ENCODE assay signal across 7 cellular contexts in the genomic region with DNA sequence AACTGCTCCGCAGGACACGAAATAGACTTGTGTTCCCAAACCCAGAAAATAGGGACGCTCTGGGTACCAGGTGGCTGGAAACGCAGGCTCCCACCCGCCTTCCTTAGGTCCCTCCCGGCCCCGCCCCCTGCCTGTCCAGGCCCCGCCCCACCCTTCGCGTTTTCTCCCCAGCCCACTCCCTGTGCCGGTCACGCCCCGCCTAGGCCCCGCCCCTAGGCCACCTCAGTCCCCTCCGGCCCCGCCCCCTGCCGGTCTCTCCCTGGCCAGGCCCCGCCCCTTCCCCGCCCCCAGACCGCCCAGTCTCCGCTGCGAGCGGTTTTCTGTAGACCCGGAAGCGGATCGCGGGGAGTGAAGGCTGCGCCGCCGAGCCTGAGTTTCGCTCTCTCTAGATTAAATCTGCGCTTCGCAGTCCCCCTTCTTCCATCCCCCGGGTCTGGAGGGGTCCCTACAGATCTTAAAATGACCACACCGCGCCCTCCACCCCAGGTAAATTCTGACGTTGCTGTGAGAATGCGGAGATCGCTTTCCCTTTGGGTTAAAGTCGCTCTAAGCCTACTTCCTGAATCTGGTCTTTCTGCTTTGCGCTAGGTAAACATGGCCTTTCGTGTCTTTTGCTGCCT. TPM values are rescaled to one million over a fixed set of nuclear protein-coding genes. Genes with fewer than 3 reads are reported as not detected.
A peak's percentile ranks its signal among the peaks of the same experiment; 100 is the strongest.
DNase-seq lines count a peak whose midpoint lies in the region; ATAC-seq, FAIRE-seq and TF ChIP-seq lines count a peak whose summit lies in the region.

No MANE protein-coding gene starts in this region.

- ATAC-seq in GM18505 (IDR thresholded peaks at IDR 0.05; ENCODE audit: unreplicated experiment) (no peak), HG02938 (IDR thresholded peaks at IDR 0.05; ENCODE audit: unreplicated experiment) (no peak)
- peak; percentile 75 to 78 for ATAC-seq in activated CD4-positive, CD25-positive, alpha-beta regulatory T cell treated with anti-CD3 and anti-CD28 coated beads, Interleukin-2, amount 50 U/mL, for 24 hours

- no peak for FAIRE-seq in small intestine (lab: Jason Lieb, UNC)

- H3K36me3 ChIP-seq in small intestine (ENCODE audit: control insufficient read depth in 2 of 2, insufficient read depth in 2 of 2, low read length in 2 of 2) = peaks cover 4% of the 10 kb centered on the region in 2 donors

- H3K9me3 ChIP-seq in small intestine (ENCODE audit: control insufficient read depth, low read depth) = no peaks in the 10 kb centered on the region

- WGBS in small intestine, 3 donors = 2 to 3% (median 3%) methylated on average over 32 to 41 of the region's 42 CpGs

- peak; percentile 78 for TF ChIP-seq POLR2A in GM18505 (IDR thresholded peaks at IDR 0.05; ENCODE audit: borderline replicate concordance, extremely low read depth, insufficient read depth, insufficient read length)

- peaks cover 0 to 3% of the 10 kb centered on the region in 2 donors for H3K4me1 ChIP-seq in small intestine (ENCODE audit: control insufficient read depth in 2 of 2, insufficient read depth in 1 of 2, low read depth in 1 of 2, low read length in 1 of 2)

- H3K27ac ChIP-seq in small intestine (ENCODE audit: low read depth in 1 of 2, low read length in 1 of 2) = peak overlapping the region; percentile 84 to 96

- DNase-seq in NCI-H1417 (lab: John Stamatoyannopoulos, UW) = peak; percentile 88 to 98 (median 94)
- DNase-seq in cerebellar cortex (ENCODE audit: low spot score) = peak; percentile 89
- peak; percentile 91 for DNase-seq in iris pigment epithelial cell (ENCODE audit: low read depth)
- peak; percentile 93 for DNase-seq in small intestine

- H3K4me3 ChIP-seq in small intestine (ENCODE audit: low read depth in 1 of 2, low read length in 2 of 2) = peak overlapping the region; percentile 43 to 84

- H3K27me3 ChIP-seq in small intestine (ENCODE audit: control insufficient read depth in 2 of 2, insufficient read depth in 2 of 2, low read length in 2 of 2) = no peaks in the 10 kb centered on the region

RNA-seq across cellular contexts. Expression of gene ZNF665, which starts 3.7 kb away (rescaled TPM):
- polyA plus RNA-seq in small intestine = 1 to 10 TPM in 2 of 3 donors, not detected in 1; 1.1 to 2.7 TPM

RNA-seq across cellular contexts. Expression of gene ZNF347, which starts 38.0 kb away (rescaled TPM):
- 1 to 10 TPM in 2 of 3 donors, under 1 TPM in 1; 0.81 to 2.6 (median 1.1) TPM for polyA plus RNA-seq in small intestine

RNA-seq across cellular contexts. Expression of gene ZNF677, which starts 57.8 kb away (rescaled TPM):
- 1 to 10 TPM in 2 of 3 donors, under 1 TPM in 1; 0.27 to 5.0 (median 2.2) TPM for polyA plus RNA-seq in small intestine

Comparison
In these comparisons a context has a peak if more than half of its experiments do, and no peak if none do; other contexts are left out.
1. ATAC-seq: peak in activated CD4-positive, CD25-positive, alpha-beta regulatory T cell treated with anti-CD3 and anti-CD28 coated beads, Interleukin-2, amount 50 U/mL, for 24 hours (2 of 2); none in GM18505 (single experiment) and HG02938 (single experiment).
2. Peak in every context shown above with its lines, with median percentiles within 50 percentile points of each other: DNase-seq.